ENCODE assay signal across 7 cellular contexts in genomic region chr12:128052777-128053176, GRCh38.
"Had no signal": no experiment of that assay in that cellular context is flagged by ENCODE, and none has a peak within 500 bp of the region (broad histone marks: within the 10 kb centered on the region; RNA-seq: fewer than 3 reads in every experiment).

No MANE protein-coding gene starts in this region.

- H3K4me2 ChIP-seq: GM23338 had no signal

- DNase-seq: H9, HCEC 1CT, IMR-90 had no signal

- ATAC-seq: GM23338 had no signal

- FAIRE-seq: H1, H54, HTR-8/SVneo had no signal

- H3K4me3 ChIP-seq: GM23338 had no signal

- H2AFZ ChIP-seq: GM23338 had no signal
